9 cellular contexts compared by ENCODE assay signal in the genomic region with DNA sequence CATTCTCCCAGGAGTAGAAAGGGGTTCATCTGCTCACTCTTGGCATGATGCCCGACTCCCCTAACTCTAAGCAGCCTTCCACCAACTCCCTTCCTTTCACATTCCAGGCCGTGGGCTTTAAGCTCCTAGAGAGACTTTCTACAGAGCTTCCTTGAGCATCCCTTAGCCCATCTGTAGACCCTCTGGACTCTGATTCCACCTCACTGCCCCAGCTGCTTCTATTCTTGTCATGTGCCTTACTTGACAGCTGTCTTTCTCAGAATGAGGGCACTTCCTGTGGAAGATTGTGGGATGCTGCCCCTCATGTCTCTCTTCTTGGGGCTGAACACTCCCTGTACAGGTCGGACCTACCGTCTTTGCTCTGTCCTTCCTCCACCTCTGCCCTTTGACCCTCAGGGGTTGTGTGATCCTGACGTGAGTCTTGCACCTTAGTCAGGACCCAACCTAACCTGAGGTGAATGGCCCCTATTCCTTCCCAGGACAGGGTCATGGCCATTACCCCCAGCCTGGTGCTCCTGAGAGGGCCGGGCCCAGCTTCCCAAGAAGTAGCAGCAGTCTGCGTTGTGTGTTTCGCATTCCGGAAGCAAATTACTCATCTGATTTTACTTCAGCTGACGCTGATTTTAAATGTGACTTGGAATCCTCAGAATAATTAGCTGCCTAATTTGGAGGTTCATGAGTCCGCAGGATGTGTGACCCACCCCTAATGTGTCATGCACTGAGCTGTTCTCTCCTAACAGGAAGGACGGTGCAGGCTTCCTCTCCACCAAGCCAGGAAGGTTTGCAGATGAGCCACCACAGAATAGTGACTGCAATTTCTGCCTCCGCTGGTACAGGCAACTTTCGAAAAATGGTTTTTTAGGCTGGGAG. TPM values are rescaled to one million over a fixed set of nuclear protein-coding genes. Genes with fewer than 3 reads are reported as not detected.
DNase-seq lines count a peak whose midpoint lies in the region; ATAC-seq, FAIRE-seq and TF ChIP-seq lines count a peak whose summit lies in the region.
"Had no signal": no experiment of that assay in that cellular context is flagged by ENCODE, and none has a peak within 500 bp of the region (broad histone marks: within the 10 kb centered on the region; RNA-seq: fewer than 3 reads in every experiment).

No MANE protein-coding gene starts in this region.

- no peak for TF ChIP-seq POLR2A in K562 (conservative IDR thresholded peaks at IDR 0.05)

- H3K9me1 ChIP-seq in K562 (ENCODE audit: control insufficient read depth, insufficient read depth, low read length), result no peaks in the 10 kb centered on the region

- no peak for TF ChIP-seq EP300 in K562 (IDR thresholded peaks at IDR 0.05; ENCODE audit: low read length)

- no peak for ATAC-seq in K562
- ATAC-seq in GM18498 (IDR thresholded peaks at IDR 0.05; ENCODE audit: unreplicated experiment), result no peak

- 80% methylated on average over 13 of the region's 14 CpGs for WGBS in K562 (ENCODE audit: insufficient coverage, low coverage, missing lambda C conversion rate)

- H3K9me3 ChIP-seq in K562 (replicated peaks; ENCODE audit: control insufficient read depth, insufficient read depth, low read depth, low read length) (no peaks in the 10 kb centered on the region), osteoblast (ENCODE audit: low read depth, low read length) (no peaks in the 10 kb centered on the region)

- H4K20me1 ChIP-seq in K562 (replicated peaks; ENCODE audit: control insufficient read depth, insufficient read depth, low read length) (no peaks in the 10 kb centered on the region), osteoblast (ENCODE audit: insufficient read depth, low read length) (no peaks in the 10 kb centered on the region)

- H3K4me1 ChIP-seq in K562 (replicated peaks in 1 of 2; ENCODE audit: control insufficient read depth in 2 of 2, insufficient read depth in 2 of 2, low read length in 2 of 2) (peaks cover 35 to 38% of the 10 kb centered on the region in 2 experiments), osteoblast (ENCODE audit: insufficient read depth, low read length) (peaks cover 23% of the 10 kb centered on the region)

- H3K9ac ChIP-seq in K562 (ENCODE audit: insufficient read depth in 1 of 2, low read depth in 2 of 2, low read length in 2 of 2), result no peak overlapping the region

- H3K4me2 ChIP-seq in K562 (ENCODE audit: insufficient read depth, low read length) (no peak overlapping the region), osteoblast (ENCODE audit: insufficient read depth, low read length) (peak overlapping the region; percentile 52)

- intact Hi-C loops in K562 (cut with micrococcal nuclease), result no loop called here

- FAIRE-seq in K562 (lab: Jason Lieb, UNC), result no peak

- no peak for TF ChIP-seq RAD21 in K562 (CRISPR knock-in tag; conservative IDR thresholded peaks at IDR 0.05 in 1 of 2, IDR thresholded peaks at IDR 0.05 in 1 of 2)

- POLR2A ChIA-PET in K562 (lab: Yijun Ruan, JAX), result interaction anchor here (0.6 to 1.4 kb wide), 2 partner anchors 10 to 191 kb away, joined by 3 to 4 read pairs; no protein-coding TSS in a partner anchor

- H3K27me3 ChIP-seq in K562 (ENCODE audit: control insufficient read depth in 2 of 2, insufficient read depth in 2 of 2, low read length in 2 of 2) (no peaks in the 10 kb centered on the region), osteoblast (ENCODE audit: insufficient read depth, low read length) (no peaks in the 10 kb centered on the region)

- no peak overlapping the region for H3K4me3 ChIP-seq in K562
- H3K4me3 ChIP-seq in osteoblast (ENCODE audit: insufficient read depth, low read length), result peak overlapping the region; percentile 6
- H3K4me3 ChIP-seq: lung had no signal

- H3K79me2 ChIP-seq in K562 (ENCODE audit: control insufficient read depth, insufficient read depth, low read length) (no peaks in the 10 kb centered on the region), osteoblast (ENCODE audit: insufficient read depth, low read length) (no peaks in the 10 kb centered on the region)

- H3K27ac ChIP-seq in K562 (ENCODE audit: extremely low read depth, low read depth, low read length) (no peak overlapping the region), osteoblast (ENCODE audit: low read depth, low read length) (peak overlapping the region; percentile 39)

- in situ Hi-C loops in K562 (cut with MboI), result no loop called here

- CTCF ChIA-PET in K562 (lab: Yijun Ruan, JAX; ENCODE audit: low intra/inter-chr PET ratio), result no interaction called here

- DNase-seq in GM04503 (ENCODE audit: low read depth), result peak; percentile 93
- peak in 4 of 5 experiments; percentile 15 to 53 (median 30) for DNase-seq in T-helper 2 cell
- peak in 1 of 4 experiments; percentile 2 for DNase-seq in K562 (ENCODE audit: extremely low read depth in 1 of 4, low spot score in 3 of 4)
- DNase-seq in osteoblast (ENCODE audit: insufficient read length, low spot score, missing footprints), result peak; percentile 97
- DNase-seq in SKM-1 (lab: John Stamatoyannopoulos, UW; ENCODE audit: unreplicated experiment), result no peak
- DNase-seq in NCI-H2171 (lab: John Stamatoyannopoulos, UW), result no peak
- no peak for DNase-seq in NCI-H345 treated with DMSO at 0.1 percent for 48 hours (lab: John Stamatoyannopoulos, UW; ENCODE audit: unreplicated experiment)

- BruUV-seq in K562 (replicated peaks; lab: Mats Ljungman, UMichigan), result no TSS peak

- H2AFZ ChIP-seq in K562 (ENCODE audit: low read depth, low read length) (no peak overlapping the region), osteoblast (ENCODE audit: low read length) (peak overlapping the region; percentile 81)

- H3K36me3 ChIP-seq in K562 (ENCODE audit: control insufficient read depth, insufficient read depth, low read length) (no peaks in the 10 kb centered on the region), osteoblast (ENCODE audit: insufficient read depth, low read length) (no peaks in the 10 kb centered on the region)

- TF ChIP-seq CTCF in K562 (IDR thresholded peaks at IDR 0.05 in 2 of 3, conservative IDR thresholded peaks at IDR 0.05 in 1 of 3; ENCODE audit: insufficient read depth in 2 of 3, low read depth in 1 of 3, low read length in 3 of 3), result no peak
- TF ChIP-seq CTCF in osteoblast (IDR thresholded peaks at IDR 0.05; ENCODE audit: extremely low read depth, low read depth, low read length), result no peak

RNA-seq across cellular contexts. Expression of gene GALNT6, which starts 2.7 kb away (rescaled TPM):
- 20.4 and 37.7 TPM in 2 replicates for total RNA-seq in K562 (2011; cell fraction: chromatin; rRNA removed; ENCODE audit: low replicate concordance)
- total RNA-seq in K562 (2011; cell fraction: nucleolus; rRNA removed), result 22.1 and 26.2 TPM in 2 replicates
- 15.3 and 17.9 TPM in 2 replicates for total RNA-seq in K562 (2011; cell fraction: nucleoplasm; rRNA removed)
- 7.4 and 12.3 TPM in 2 replicates for total RNA-seq in K562 (2014; rRNA removed)
- 4.5 and 5.1 TPM in 2 replicates for total RNA-seq in K562 (2014; rRNA removed; fragmentation: Illumina TruSeq; extraction: Trizol)
- total RNA-seq in K562 (2015; rRNA removed; fragmentation: Illumina TruSeq; extraction: Trizol), result 1.8 and 2.7 TPM in 2 replicates
- total RNA-seq in K562 (2021), result 7.7 and 8.8 TPM in 2 replicates
- 7.2 and 8.1 TPM in 2 replicates for polyA plus RNA-seq in K562 (2011; rRNA removed)
- polyA plus RNA-seq in K562 (2011; cell fraction: cytosol; rRNA removed), result 6.9 and 10.1 TPM in 2 replicates
- polyA plus RNA-seq in K562 (2011; cell fraction: nucleus; rRNA removed), result 6.3 and 9.5 TPM in 2 replicates
- polyA plus RNA-seq in K562 (2012), result 4.5 and 6.8 TPM in 2 replicates
- polyA plus RNA-seq in K562 (2014; fragmentation: Illumina TruSeq; extraction: Trizol), result 6.7 and 8.6 TPM in 2 replicates
- polyA plus RNA-seq in K562 (2014; fragmentation: Nextera tagmentation; extraction: Ambion mirVana), result 1 to 10 TPM; 1.5 to 2.4 TPM
- polyA plus RNA-seq in K562 (2014; rRNA removed), result 2.8 and 7.0 TPM in 2 replicates
- 9.1 and 9.4 TPM in 2 replicates for polyA minus RNA-seq in K562 (2011; rRNA and poly(A)+ RNA removed)
- polyA minus RNA-seq in K562 (2011; cell fraction: cytosol; rRNA and poly(A)+ RNA removed), result 1.8 and 4.4 TPM in 2 replicates
- 9.3 and 12.7 TPM in 2 replicates for polyA minus RNA-seq in K562 (2011; cell fraction: nucleus; rRNA and poly(A)+ RNA removed)
- total RNA-seq in osteoblast, result 7.1 and 9.8 TPM in 2 replicates

RNA-seq across cellular contexts. Expression of gene SLC4A8, which starts 30.7 kb away (rescaled TPM):
- total RNA-seq in K562 (2011; cell fraction: chromatin; rRNA removed; ENCODE audit: low replicate concordance), result 0.51 and 0.88 TPM in 2 replicates
- 0.33 and 0.39 TPM in 2 replicates for total RNA-seq in K562 (2011; cell fraction: nucleolus; rRNA removed)
- 0.31 TPM in 1 of 2 replicates, not detected in the other for total RNA-seq in K562 (2011; cell fraction: nucleoplasm; rRNA removed)
- total RNA-seq in K562 (2014; rRNA removed) (0.04 and 1.5 TPM in 2 replicates), K562 (2014; rRNA removed; fragmentation: Illumina TruSeq; extraction: Trizol) (0.04 and 0.06 TPM in 2 replicates), K562 (2015; rRNA removed; fragmentation: Illumina TruSeq; extraction: Trizol) (0.07 and 0.41 TPM in 2 replicates), K562 (2021) (not detected in 2 replicates), osteoblast (1.2 and 2.9 TPM in 2 replicates)
- polyA plus RNA-seq in K562 (2011; rRNA removed) (0.35 and 0.62 TPM in 2 replicates), K562 (2014; fragmentation: Illumina TruSeq; extraction: Trizol) (0.15 and 0.25 TPM in 2 replicates), K562 (2014; fragmentation: Nextera tagmentation; extraction: Ambion mirVana) (under 1 TPM in 1 of 2 experiments, not detected in 1; 0.06 TPM), K562 (2014; rRNA removed) (0.12 and 0.24 TPM in 2 replicates)
- polyA plus RNA-seq in K562 (2011; cell fraction: cytosol; rRNA removed), result 0.22 and 0.51 TPM in 2 replicates
- 0.70 and 0.79 TPM in 2 replicates for polyA plus RNA-seq in K562 (2011; cell fraction: nucleus; rRNA removed)
- 0.08 and 0.10 TPM in 2 replicates for polyA plus RNA-seq in K562 (2012)
- polyA minus RNA-seq in K562 (2011; rRNA and poly(A)+ RNA removed), result 0.25 and 0.33 TPM in 2 replicates
- not detected in 2 replicates for polyA minus RNA-seq in K562 (2011; cell fraction: cytosol; rRNA and poly(A)+ RNA removed)
- polyA minus RNA-seq in K562 (2011; cell fraction: nucleus; rRNA and poly(A)+ RNA removed), result 0.13 and 0.78 TPM in 2 replicates

RNA-seq across cellular contexts. Expression of gene CELA1, which starts 47.4 kb away (rescaled TPM):
- total RNA-seq in K562 (2011; cell fraction: chromatin; rRNA removed; ENCODE audit: low replicate concordance), result not detected in 2 replicates
- total RNA-seq in K562 (2011; cell fraction: nucleolus; rRNA removed), result not detected in 2 replicates
- total RNA-seq in K562 (2011; cell fraction: nucleoplasm; rRNA removed), result not detected in 2 replicates
- not detected in 2 replicates for total RNA-seq in K562 (2014; rRNA removed)
- total RNA-seq in K562 (2014; rRNA removed; fragmentation: Illumina TruSeq; extraction: Trizol), result not detected in 2 replicates
- not detected in 2 replicates for total RNA-seq in K562 (2015; rRNA removed; fragmentation: Illumina TruSeq; extraction: Trizol)
- 0.22 TPM in 1 of 2 replicates, not detected in the other for total RNA-seq in K562 (2021)
- polyA plus RNA-seq in K562 (2011; rRNA removed), result not detected in 2 replicates
- polyA plus RNA-seq in K562 (2011; cell fraction: cytosol; rRNA removed), result not detected in 2 replicates
- not detected in 2 replicates for polyA plus RNA-seq in K562 (2011; cell fraction: nucleus; rRNA removed)
- polyA plus RNA-seq in K562 (2012), result 0.10 and 0.25 TPM in 2 replicates
- polyA plus RNA-seq in K562 (2014; fragmentation: Illumina TruSeq; extraction: Trizol), result not detected in 2 replicates
- under 1 TPM; 0.06 to 0.27 TPM for polyA plus RNA-seq in K562 (2014; fragmentation: Nextera tagmentation; extraction: Ambion mirVana)
- not detected in 2 replicates for polyA plus RNA-seq in K562 (2014; rRNA removed)
- polyA minus RNA-seq in K562 (2011; rRNA and poly(A)+ RNA removed), result not detected in 2 replicates
- polyA minus RNA-seq in K562 (2011; cell fraction: cytosol; rRNA and poly(A)+ RNA removed), result not detected in 2 replicates
- polyA minus RNA-seq in K562 (2011; cell fraction: nucleus; rRNA and poly(A)+ RNA removed), result not detected in 2 replicates
- total RNA-seq in osteoblast, result not detected in 2 replicates
- total RNA-seq: lung had no signal

Comparison
In these comparisons a context has a peak if more than half of its experiments do, and no peak if none do; other contexts are left out.
1. DNase-seq: peak in GM04503 (single experiment), T-helper 2 cell (4 of 5) and osteoblast (single experiment); none in SKM-1 (single experiment), NCI-H2171 (single experiment) and NCI-H345 treated with DMSO at 0.1 percent for 48 hours (single experiment).